ENCODE assay signal across 1 cellular context in the genomic region with DNA sequence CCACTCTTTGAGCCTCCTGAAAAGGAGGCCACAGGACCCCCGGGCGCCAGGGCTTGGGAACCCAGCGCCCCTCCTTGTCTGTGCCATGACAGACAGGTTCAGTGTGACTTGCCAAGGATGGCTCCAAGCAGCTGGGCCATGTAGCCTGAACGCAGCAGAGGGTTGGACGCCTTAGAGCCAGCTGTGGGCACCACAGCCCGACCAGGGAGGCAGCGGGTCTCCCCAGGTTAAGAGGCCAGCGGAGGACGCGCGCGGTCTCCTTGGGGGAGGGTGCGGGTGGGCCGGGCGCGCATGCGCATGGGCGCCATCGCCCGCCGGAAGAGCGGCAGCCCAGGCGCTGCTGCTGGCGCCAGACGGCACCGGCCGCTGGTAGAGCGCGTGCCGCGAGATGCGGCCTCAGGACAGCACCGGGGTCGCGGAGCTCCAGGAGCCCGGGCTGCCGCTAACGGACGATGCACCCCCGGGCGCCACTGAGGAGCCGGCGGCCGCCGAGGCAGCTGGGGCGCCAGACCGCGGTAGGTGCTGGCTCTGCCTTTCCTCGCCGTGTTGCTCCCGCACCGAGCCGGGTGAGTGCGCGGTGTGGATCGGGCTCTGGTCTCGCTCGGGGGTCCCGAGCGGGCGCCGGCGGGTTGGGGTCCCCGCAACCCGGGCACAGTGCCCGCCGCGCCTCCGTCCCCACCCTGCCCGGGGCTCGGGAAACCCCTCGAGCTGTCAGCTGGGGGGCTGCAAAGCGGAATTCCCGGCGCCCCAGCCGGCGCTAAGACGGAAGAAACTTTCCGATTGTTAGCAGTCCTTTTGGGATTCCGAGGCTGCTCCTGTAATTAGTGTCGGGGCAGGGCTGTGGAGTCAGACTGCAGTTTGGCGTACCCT.
TF ChIP-seq lines count a peak whose summit lies in the region.

A gene with protein sequence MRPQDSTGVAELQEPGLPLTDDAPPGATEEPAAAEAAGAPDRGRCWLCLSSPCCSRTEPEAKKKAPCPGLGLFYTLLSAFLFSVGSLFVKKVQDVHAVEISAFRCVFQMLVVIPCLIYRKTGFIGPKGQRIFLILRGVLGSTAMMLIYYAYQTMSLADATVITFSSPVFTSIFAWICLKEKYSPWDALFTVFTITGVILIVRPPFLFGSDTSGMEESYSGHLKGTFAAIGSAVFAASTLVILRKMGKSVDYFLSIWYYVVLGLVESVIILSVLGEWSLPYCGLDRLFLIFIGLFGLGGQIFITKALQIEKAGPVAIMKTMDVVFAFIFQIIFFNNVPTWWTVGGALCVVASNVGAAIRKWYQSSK (plus strand): TSS at position 333 of the 870 bp plus-strand sequence. CDS start 56 bp downstream, at position 389.

TF ChIP-seq in H1, 55 proteins besides CTCF, POLR2A, EP300 and RAD21 (continued from another document):
- TF ChIP-seq JUN (IDR thresholded peaks at IDR 0.05; ENCODE audit: low read depth, low read length) (no peak), CEBPB (IDR thresholded peaks at IDR 0.05; ENCODE audit: low read depth, low read length) (no peak), RXRA (IDR thresholded peaks at IDR 0.05; ENCODE audit: insufficient read depth, low read depth, low read length) (no peak), TAF7 (optimal IDR thresholded peaks at IDR 0.05; ENCODE audit: borderline replicate concordance, low read depth, low read length) (no peak), SIRT6 (IDR thresholded peaks at IDR 0.05; ENCODE audit: low read length) (no peak)
